8 cellular contexts compared by ENCODE assay signal in the genomic region with DNA sequence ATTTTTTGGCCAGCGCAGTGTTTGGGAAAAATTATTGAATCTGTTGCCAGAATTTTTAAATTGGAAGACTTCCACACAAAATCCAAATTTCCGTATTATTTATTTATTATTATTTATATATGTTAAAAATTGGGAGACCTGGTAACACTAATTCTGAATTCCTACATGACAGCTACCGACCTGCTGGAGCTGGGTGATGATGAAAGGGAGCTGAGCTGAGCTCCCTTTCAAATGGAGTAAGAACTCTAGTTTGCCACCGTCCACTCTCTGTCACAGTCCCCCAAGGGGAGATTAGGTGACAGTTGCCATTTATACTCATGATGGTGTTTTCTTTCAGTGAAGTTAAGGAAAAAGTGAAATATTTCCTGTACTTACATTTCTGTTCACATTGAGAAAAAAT. TPM values are rescaled to one million over a fixed set of nuclear protein-coding genes. Genes with fewer than 3 reads are reported as not detected.
DNase-seq lines count a peak whose midpoint lies in the region; ATAC-seq and TF ChIP-seq lines count a peak whose summit lies in the region.

No MANE protein-coding gene starts in this region.

- H3K27ac Mint-ChIP-seq in progenitor cell of endocrine pancreas, result peak overlapping the region; percentile 92

- H2AFZ ChIP-seq in DND-41 (ENCODE audit: low read depth, low read length) (no peak overlapping the region; the same call in 1 of the 2 replicates), OCI-LY3 (ENCODE audit: low read depth, low read length) (no peak overlapping the region)

- H3K79me2 ChIP-seq in DND-41 (ENCODE audit: insufficient read depth, low read length) (peaks cover 54% of the 10 kb centered on the region), OCI-LY3 (ENCODE audit: low read length) (peaks cover 19% of the 10 kb centered on the region)

- H4K20me1 ChIP-seq in DND-41 (ENCODE audit: insufficient read depth, low read length) (peaks cover 13% of the 10 kb centered on the region; the same call in 1 of the 2 replicates), OCI-LY3 (ENCODE audit: insufficient read depth, low read length) (peaks cover 25% of the 10 kb centered on the region)

- H3K36me3 ChIP-seq in DND-41 (ENCODE audit: insufficient read depth, low read length), result no peaks in the 10 kb centered on the region; the same call in 1 of the 2 replicates
- H3K36me3 ChIP-seq in OCI-LY3 (replicated peaks; ENCODE audit: low read depth, low read length), result no peaks in the 10 kb centered on the region

- H3K9ac ChIP-seq in DND-41 (ENCODE audit: low read depth, low read length) (peak overlapping the region; percentile 77), OCI-LY3 (ENCODE audit: low read length) (peak overlapping the region; percentile 72; the same call in 1 of the 2 replicates)

- H3K4me2 ChIP-seq in DND-41 (ENCODE audit: insufficient read depth, low read length) (peak overlapping the region; percentile 91), OCI-LY3 (ENCODE audit: low read length) (peak overlapping the region; percentile 80)

- no peak for TF ChIP-seq CTCF in DND-41 (IDR thresholded peaks at IDR 0.05; ENCODE audit: borderline replicate concordance, extremely low read depth, low read length, poor library complexity, severe bottlenecking)
- TF ChIP-seq CTCF in OCI-LY3 (IDR thresholded peaks at IDR 0.05; ENCODE audit: low read depth, low read length), result no peak
- TF ChIP-seq CTCF in epithelial cell of proximal tubule (conservative IDR thresholded peaks at IDR 0.05; ENCODE audit: low read depth, low read length), result no peak
- TF ChIP-seq CTCF in progenitor cell of endocrine pancreas (IDR thresholded peaks at IDR 0.05; ENCODE audit: unreplicated experiment), result no peak

- no peak for DNase-seq in DND-41
- DNase-seq in epithelial cell of proximal tubule (ENCODE audit: low read depth), result no peak
- DNase-seq in progenitor cell of endocrine pancreas (ENCODE audit: low spot score, unreplicated experiment), result no peak
- DNase-seq in GM19238 (ENCODE audit: insufficient read length, low spot score), result no peak
- DNase-seq in stimulated activated naive CD4-positive, alpha-beta T cell (lab: John Stamatoyannopoulos, UW), result no peak
- DNase-seq in cerebellar nuclear complex (lab: John Stamatoyannopoulos, UW), result no peak

- H3K4me3 ChIP-seq in DND-41 (ENCODE audit: low read depth in 1 of 2, low read length in 2 of 2), result peak overlapping the region; percentile 43 to 85; a peak in 3 of 4 replicates
- peak overlapping the region; percentile 80 for H3K4me3 ChIP-seq in OCI-LY3 (ENCODE audit: low read length)
- peak overlapping the region; percentile 92 for H3K4me3 ChIP-seq in epithelial cell of proximal tubule (ENCODE audit: low read depth, low read length)

- H3K9me3 ChIP-seq in DND-41 (ENCODE audit: insufficient read depth, low read length, severe bottlenecking) (no peaks in the 10 kb centered on the region), OCI-LY3 (ENCODE audit: insufficient read depth, low read length) (no peaks in the 10 kb centered on the region)

- no peak overlapping the region for H3K27ac ChIP-seq in DND-41 (ENCODE audit: low read length)
- no peak overlapping the region for H3K27ac ChIP-seq in OCI-LY3 (ENCODE audit: low read length)

- H3K27me3 ChIP-seq in DND-41 (ENCODE audit: insufficient read depth, low read length, poor library complexity) (no peaks in the 10 kb centered on the region), OCI-LY3 (ENCODE audit: low read depth, low read length) (no peaks in the 10 kb centered on the region)

- no peaks in the 10 kb centered on the region for H3K9me3 Mint-ChIP-seq in progenitor cell of endocrine pancreas (ENCODE audit: low read depth)

- peaks cover 24% of the 10 kb centered on the region for H3K4me1 ChIP-seq in DND-41 (ENCODE audit: insufficient read depth, low read length)
- peaks cover 4% of the 10 kb centered on the region; the same call in 1 of the 2 replicates for H3K4me1 ChIP-seq in OCI-LY3 (ENCODE audit: low read length)

- H3K36me3 Mint-ChIP-seq in progenitor cell of endocrine pancreas (ENCODE audit: insufficient read depth), result no peaks in the 10 kb centered on the region

- peak overlapping the region; percentile 82 for H3K4me3 Mint-ChIP-seq in progenitor cell of endocrine pancreas (ENCODE audit: low read depth)

- ATAC-seq in DND-41 (ENCODE audit: insufficient read depth, low read depth) (no peak), HG02970 (IDR thresholded peaks at IDR 0.05; ENCODE audit: low FRiP score, unreplicated experiment) (no peak)

- peaks cover 18% of the 10 kb centered on the region for H3K4me1 Mint-ChIP-seq in progenitor cell of endocrine pancreas (ENCODE audit: low read depth)

- peaks cover 3% of the 10 kb centered on the region for H3K27me3 Mint-ChIP-seq in progenitor cell of endocrine pancreas

RNA-seq across cellular contexts. Expression of a gene that starts 1.4 kb away (rescaled TPM):
- 7.1 and 10.0 TPM in 2 replicates for total RNA-seq in epithelial cell of proximal tubule
- 30.0 and 34.6 TPM in 2 replicates for total RNA-seq in progenitor cell of endocrine pancreas
